1 cellular context compared by ENCODE assay signal in the genomic region with DNA sequence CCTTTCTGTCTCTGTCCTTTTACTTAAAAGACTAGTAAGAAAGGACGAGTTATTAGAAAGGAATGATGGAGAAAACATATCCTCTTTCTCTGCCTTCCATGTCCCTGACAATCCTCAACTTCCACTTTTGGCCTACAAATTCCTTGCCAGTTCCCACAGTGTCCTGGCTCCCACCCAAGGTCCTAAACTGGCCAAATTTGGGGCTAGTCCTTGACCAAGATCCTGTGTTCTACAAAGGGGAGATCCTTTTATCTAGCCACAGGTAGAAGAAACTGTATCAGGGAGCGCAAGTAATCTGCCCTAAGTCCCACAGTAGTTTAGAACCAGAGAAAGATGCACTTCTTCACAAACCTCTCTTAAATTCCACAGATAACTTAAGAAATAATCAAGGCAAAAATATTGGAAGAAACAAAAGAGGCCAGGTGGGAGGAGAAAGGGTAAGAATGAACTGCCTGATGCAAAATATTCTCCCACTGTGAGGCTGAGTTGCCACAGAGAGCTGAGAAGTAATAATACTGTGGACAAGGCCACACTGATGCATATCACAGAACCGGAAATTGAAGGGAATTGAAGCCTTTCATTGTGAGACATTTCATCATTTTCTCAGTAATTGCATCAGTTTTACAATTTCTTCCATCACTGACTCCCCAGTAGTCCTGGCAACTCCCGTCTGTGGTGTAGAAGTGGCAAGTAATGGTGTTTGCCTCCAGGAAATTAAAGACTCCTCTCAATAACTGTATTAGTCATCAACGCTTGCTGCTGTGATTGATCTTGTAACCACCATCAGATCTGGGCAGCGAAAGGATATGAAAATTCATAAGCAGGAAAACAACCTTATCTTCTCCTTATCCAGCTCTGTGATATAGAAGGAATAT.
TF ChIP-seq lines count a peak whose summit lies in the region.

No MANE protein-coding gene starts in this region.

TF ChIP-seq in WTC11, 78 proteins besides CTCF, POLR2A, EP300 and RAD21 (continued from another document):
- TF ChIP-seq, protein P1, sequence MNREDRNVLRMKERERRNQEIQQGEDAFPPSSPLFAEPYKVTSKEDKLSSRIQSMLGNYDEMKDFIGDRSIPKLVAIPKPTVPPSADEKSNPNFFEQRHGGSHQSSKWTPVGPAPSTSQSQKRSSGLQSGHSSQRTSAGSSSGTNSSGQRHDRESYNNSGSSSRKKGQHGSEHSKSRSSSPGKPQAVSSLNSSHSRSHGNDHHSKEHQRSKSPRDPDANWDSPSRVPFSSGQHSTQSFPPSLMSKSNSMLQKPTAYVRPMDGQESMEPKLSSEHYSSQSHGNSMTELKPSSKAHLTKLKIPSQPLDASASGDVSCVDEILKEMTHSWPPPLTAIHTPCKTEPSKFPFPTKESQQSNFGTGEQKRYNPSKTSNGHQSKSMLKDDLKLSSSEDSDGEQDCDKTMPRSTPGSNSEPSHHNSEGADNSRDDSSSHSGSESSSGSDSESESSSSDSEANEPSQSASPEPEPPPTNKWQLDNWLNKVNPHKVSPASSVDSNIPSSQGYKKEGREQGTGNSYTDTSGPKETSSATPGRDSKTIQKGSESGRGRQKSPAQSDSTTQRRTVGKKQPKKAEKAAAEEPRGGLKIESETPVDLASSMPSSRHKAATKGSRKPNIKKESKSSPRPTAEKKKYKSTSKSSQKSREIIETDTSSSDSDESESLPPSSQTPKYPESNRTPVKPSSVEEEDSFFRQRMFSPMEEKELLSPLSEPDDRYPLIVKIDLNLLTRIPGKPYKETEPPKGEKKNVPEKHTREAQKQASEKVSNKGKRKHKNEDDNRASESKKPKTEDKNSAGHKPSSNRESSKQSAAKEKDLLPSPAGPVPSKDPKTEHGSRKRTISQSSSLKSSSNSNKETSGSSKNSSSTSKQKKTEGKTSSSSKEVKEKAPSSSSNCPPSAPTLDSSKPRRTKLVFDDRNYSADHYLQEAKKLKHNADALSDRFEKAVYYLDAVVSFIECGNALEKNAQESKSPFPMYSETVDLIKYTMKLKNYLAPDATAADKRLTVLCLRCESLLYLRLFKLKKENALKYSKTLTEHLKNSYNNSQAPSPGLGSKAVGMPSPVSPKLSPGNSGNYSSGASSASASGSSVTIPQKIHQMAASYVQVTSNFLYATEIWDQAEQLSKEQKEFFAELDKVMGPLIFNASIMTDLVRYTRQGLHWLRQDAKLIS (CRISPR knock-in tag; IDR thresholded peaks at IDR 0.05; ENCODE audit: borderline replicate concordance) = no peak
